In genomic region chr2:10446631-10447030, GRCh38 we compare ENCODE assay signal across 9 cellular contexts. TPM values are rescaled to one million over a fixed set of nuclear protein-coding genes. Genes with fewer than 3 reads are reported as not detected.
DNase-seq lines count a peak whose midpoint lies in the region; ATAC-seq and TF ChIP-seq lines count a peak whose summit lies in the region.
"Had no signal": no experiment of that assay in that cellular context is flagged by ENCODE, and none has a peak within 500 bp of the region (broad histone marks: within the 10 kb centered on the region; RNA-seq: fewer than 3 reads in every experiment).

No MANE protein-coding gene starts in this region.

- H3K4me3 ChIP-seq in left lung (peak overlapping the region; percentile 54 to 78), upper lobe of left lung (peak overlapping the region in 3 of 4 donors; percentile 4 to 75 (median 67))

- POLR2A ChIA-PET in activated CD8-positive, alpha-beta T cell treated with anti-CD3 and anti-CD28 coated beads for 36 hours (lab: Charles Lee): interaction anchor here (0.7 to 4.7 kb wide), 16 partner anchors 12 to 366 kb away, joined by 3 to 32 read pairs (median 5); partner anchors contain the start of genes NOL10, PDIA6 and RRM2

- intact Hi-C loops in Right ventricle myocardium superior (cut with DNase I) (loop anchor here (5.0 kb wide), 1 partner anchor 221 kb away; no protein-coding TSS in a partner anchor), left cardiac atrium (cut with DNase I) (no loop called here), left lung (cut with DNase I) (no loop called here)
- intact Hi-C loops in activated CD8-positive, alpha-beta T cell treated with anti-CD3 and anti-CD28 coated beads for 36 hours (cut with micrococcal nuclease): loop anchor here (5.0 kb wide), 2 partner anchors 211 to 324 kb away; partner anchors contain the start of gene RRM2

- H3K4me1 ChIP-seq in left lung (peaks cover 5 to 44% of the 10 kb centered on the region in 2 donors), upper lobe of left lung (peaks cover 31 to 39% (median 35%) of the 10 kb centered on the region in 4 donors)

- WGBS in upper lobe of left lung, 2 donors: 69 to 73% methylated on average over 6 of the region's 6 CpGs

- TF ChIP-seq POLR2A in upper lobe of left lung (IDR thresholded peaks at IDR 0.05): no peak

- CTCF ChIA-PET in activated CD8-positive, alpha-beta T cell treated with anti-CD3 and anti-CD28 coated beads for 36 hours (lab: Charles Lee): interaction anchor here (0.9 to 5.8 kb wide), 8 partner anchors 11 to 374 kb away, joined by 3 to 51 read pairs (median 4); partner anchors contain the start of gene HPCAL1

- H3K27ac Mint-ChIP-seq in activated CD8-positive, alpha-beta T cell treated with anti-CD3 and anti-CD28 coated beads for 36 hours: peak overlapping the region; percentile 66

- H3K4me3 Mint-ChIP-seq in activated CD8-positive, alpha-beta T cell treated with anti-CD3 and anti-CD28 coated beads for 36 hours: peak overlapping the region; percentile 80

- H3K36me3 ChIP-seq in left lung (peaks cover 0 to 32% of the 10 kb centered on the region in 2 donors), upper lobe of left lung (peaks cover 7 to 35% (median 24%) of the 10 kb centered on the region in 4 donors)

- ATAC-seq in Right ventricle myocardium superior (ENCODE audit: poor library complexity) (no peak), left cardiac atrium (no peak), left lung (no peak), upper lobe of left lung (ENCODE audit: low FRiP score in 2 of 2) (no peak), HG03439 (IDR thresholded peaks at IDR 0.05; ENCODE audit: unreplicated experiment) (no peak)
- ATAC-seq in activated CD8-positive, alpha-beta T cell treated with anti-CD3 and anti-CD28 coated beads for 36 hours: no peak

- TF ChIP-seq EP300 in upper lobe of left lung (IDR thresholded peaks at IDR 0.05): no peak

- no peak for TF ChIP-seq CTCF in activated CD8-positive, alpha-beta T cell treated with anti-CD3 and anti-CD28 coated beads for 36 hours (IDR thresholded peaks at IDR 0.05)
- TF ChIP-seq CTCF in left lung (IDR thresholded peaks at IDR 0.05) (no peak), upper lobe of left lung (IDR thresholded peaks at IDR 0.05) (no peak)

- peaks cover 57% of the 10 kb centered on the region for H3K4me1 Mint-ChIP-seq in activated CD8-positive, alpha-beta T cell treated with anti-CD3 and anti-CD28 coated beads for 36 hours (ENCODE audit: low read depth)

- H3K27me3 ChIP-seq in left lung (no peaks in the 10 kb centered on the region), upper lobe of left lung (no peaks in the 10 kb centered on the region)

- DNase-seq in Right ventricle myocardium superior (peak; percentile 7), left cardiac atrium (no peak), left lung (no peak), upper lobe of left lung (no peak), NCI-H510A treated with DMSO at 0.1 percent for 48 hours (lab: John Stamatoyannopoulos, UW) (no peak), cortex of kidney (lab: John Stamatoyannopoulos, UW) (no peak)
- no peak for DNase-seq in activated CD8-positive, alpha-beta T cell treated with anti-CD3 and anti-CD28 coated beads for 36 hours
- DNase-seq: NK-92 treated with Interleukin-12 subunit alpha and Interleukin-12 subunit beta, amount 100 ng/mL, for 24 hours had no signal

- H3K36me3 Mint-ChIP-seq in activated CD8-positive, alpha-beta T cell treated with anti-CD3 and anti-CD28 coated beads for 36 hours (ENCODE audit: low read depth): peaks cover 55% of the 10 kb centered on the region

- peak overlapping the region in 1 of 2 donors; percentile 94 for H3K27ac ChIP-seq in left lung
- H3K27ac ChIP-seq in upper lobe of left lung: peak overlapping the region in 1 of 4 donors; percentile 93

- H3K9me3 ChIP-seq in left lung (no peaks in the 10 kb centered on the region), upper lobe of left lung (no peaks in the 10 kb centered on the region)

- H3K27me3 Mint-ChIP-seq in activated CD8-positive, alpha-beta T cell treated with anti-CD3 and anti-CD28 coated beads for 36 hours: no peaks in the 10 kb centered on the region

- H3K9me3 Mint-ChIP-seq in activated CD8-positive, alpha-beta T cell treated with anti-CD3 and anti-CD28 coated beads for 36 hours: no peaks in the 10 kb centered on the region

RNA-seq across cellular contexts. Expression of gene ODC1, which starts 1.5 kb away (rescaled TPM):
- 33.2 TPM for total RNA-seq in Right ventricle myocardium superior
- total RNA-seq in left cardiac atrium: 10 to 100 TPM; 26.7 to 40.5 TPM
- 100 to 1,000 TPM; 180 to 181 TPM for total RNA-seq in activated CD8-positive, alpha-beta T cell treated with anti-CD3 and anti-CD28 coated beads for 36 hours
- total RNA-seq in left lung: 10 to 100 TPM; 55.0 to 98.4 TPM
- total RNA-seq in upper lobe of left lung: 100 to 1,000 TPM in 1 of 6 donors, 10 to 100 TPM in 4, 1 to 10 TPM in 1; 3.1 to 223 (median 46.0) TPM

Comparison
In these comparisons a context has a peak if more than half of its experiments do, and no peak if none do; other contexts are left out.
1. intact Hi-C loops: an anchor here in Right ventricle myocardium superior (5.0 kb wide) and activated CD8-positive, alpha-beta T cell treated with anti-CD3 and anti-CD28 coated beads for 36 hours (5.0 kb wide); none called in left cardiac atrium and left lung.